In the genomic region with DNA sequence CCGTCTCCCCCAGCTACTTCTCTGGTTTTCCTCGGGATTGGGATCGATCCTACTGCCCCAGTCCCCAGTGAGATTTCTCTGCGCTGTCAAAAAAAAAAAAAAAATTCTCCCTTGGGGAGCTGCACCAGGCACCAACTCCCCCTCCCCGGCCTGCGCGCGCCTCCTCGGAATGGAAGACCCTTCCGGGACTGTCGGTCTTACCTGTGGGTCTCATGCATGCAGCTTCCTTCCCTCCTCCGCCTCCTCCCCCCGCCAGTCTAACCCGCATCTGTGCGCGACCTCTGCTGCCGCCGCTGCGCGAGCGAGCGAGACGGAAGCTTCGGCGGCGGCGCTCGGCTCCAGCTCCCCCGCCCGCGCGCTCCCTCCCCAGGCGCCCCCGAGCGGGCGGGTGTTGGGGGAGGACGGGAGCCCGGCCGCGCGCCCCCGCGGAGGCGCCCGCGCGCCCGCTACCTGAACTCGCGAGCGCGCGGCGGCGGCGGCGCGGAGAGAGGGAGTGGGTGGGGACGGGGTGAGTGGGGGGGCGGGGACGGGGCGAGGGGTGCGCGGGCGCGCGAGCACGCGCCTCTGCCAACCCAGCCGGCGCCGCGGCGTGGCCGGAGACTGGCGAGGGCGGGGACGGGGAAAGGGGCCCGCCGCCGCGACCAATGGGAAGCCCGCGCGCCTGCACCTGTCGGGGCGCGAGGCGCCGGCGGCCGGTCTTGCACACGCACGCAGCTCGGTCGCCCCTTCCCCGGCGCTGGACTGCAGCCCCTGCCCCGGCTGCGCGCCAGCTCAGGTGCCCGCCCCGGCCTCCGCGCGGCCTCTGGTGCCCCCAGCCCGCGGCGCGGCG, we compare ENCODE assay signal across 8 cellular contexts. TPM values are rescaled to one million over a fixed set of nuclear protein-coding genes. Genes with fewer than 3 reads are reported as not detected.
DNase-seq lines count a peak whose midpoint lies in the region; ATAC-seq and TF ChIP-seq lines count a peak whose summit lies in the region.

A gene with protein sequence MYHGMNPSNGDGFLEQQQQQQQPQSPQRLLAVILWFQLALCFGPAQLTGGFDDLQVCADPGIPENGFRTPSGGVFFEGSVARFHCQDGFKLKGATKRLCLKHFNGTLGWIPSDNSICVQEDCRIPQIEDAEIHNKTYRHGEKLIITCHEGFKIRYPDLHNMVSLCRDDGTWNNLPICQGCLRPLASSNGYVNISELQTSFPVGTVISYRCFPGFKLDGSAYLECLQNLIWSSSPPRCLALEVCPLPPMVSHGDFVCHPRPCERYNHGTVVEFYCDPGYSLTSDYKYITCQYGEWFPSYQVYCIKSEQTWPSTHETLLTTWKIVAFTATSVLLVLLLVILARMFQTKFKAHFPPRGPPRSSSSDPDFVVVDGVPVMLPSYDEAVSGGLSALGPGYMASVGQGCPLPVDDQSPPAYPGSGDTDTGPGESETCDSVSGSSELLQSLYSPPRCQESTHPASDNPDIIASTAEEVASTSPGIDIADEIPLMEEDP (minus strand): TSS at position 321 of the 829 bp plus-strand sequence. CDS start 751 bp downstream, outside the sequence.

- no peaks in the 10 kb centered on the region for H3K79me2 ChIP-seq in H9 (ENCODE audit: insufficient read depth, low read length)

- no peaks in the 10 kb centered on the region for H3K9me3 ChIP-seq in CD8-positive, alpha-beta T cell (ENCODE audit: low read length)
- H3K9me3 ChIP-seq in H9 (ENCODE audit: control insufficient read depth, low read depth, low read length): no peaks in the 10 kb centered on the region
- no peaks in the 10 kb centered on the region for H3K9me3 ChIP-seq in mucosa of rectum (ENCODE audit: control insufficient read depth in 2 of 2, low read length in 2 of 2)

- no peak within 1 kb of the TSS for H3K18ac ChIP-seq in H9 (ENCODE audit: insufficient read length, low read depth, low read length)

- no CpG with 5 or more reads among the region's 111 CpGs for WGBS in H9 (ENCODE audit: extremely low coverage, insufficient read length, low lambda C conversion rate)

- H3K9me3 Mint-ChIP-seq in CD8-positive, alpha-beta T cell: no peaks in the 10 kb centered on the region
- peaks cover 0 to 2% of the 10 kb centered on the region in 2 experiments; a peak in 2 of 5 replicates for H3K9me3 Mint-ChIP-seq in H9
- H3K9me3 Mint-ChIP-seq in activated CD8-positive, alpha-beta T cell treated with anti-CD3 and anti-CD28 coated beads for 36 hours: no peaks in the 10 kb centered on the region

- peak within 1 kb of the TSS; percentile 89 for H3K4me3 Mint-ChIP-seq in CD8-positive, alpha-beta T cell
- peak within 1 kb of the TSS; percentile 82 to 94 for H3K4me3 Mint-ChIP-seq in H9
- H3K4me3 Mint-ChIP-seq in activated CD8-positive, alpha-beta T cell treated with anti-CD3 and anti-CD28 coated beads for 36 hours: peak within 1 kb of the TSS; percentile 82

- peak within 1 kb of the TSS; percentile 70 for H3K4me3 ChIP-seq in CD8-positive, alpha-beta T cell (ENCODE audit: low read depth, low read length)
- H3K4me3 ChIP-seq in mucosa of rectum (ENCODE audit: low read length in 2 of 2): peak within 1 kb of the TSS; percentile 52 to 65

- no peaks in the 10 kb centered on the region for H3K27me3 ChIP-seq in CD8-positive, alpha-beta T cell (ENCODE audit: insufficient read depth, low read length)
- peaks cover 11% of the 10 kb centered on the region; the same call in 1 of the 2 replicates for H3K27me3 ChIP-seq in H9 (ENCODE audit: insufficient read depth, low read length)
- H3K27me3 ChIP-seq in mucosa of rectum (ENCODE audit: control insufficient read depth in 2 of 2, insufficient read depth in 2 of 2, low read length in 2 of 2): peaks cover 24 to 32% of the 10 kb centered on the region in 2 donors

- no peak within 1 kb of the TSS for H4K5ac ChIP-seq in H9 (ENCODE audit: insufficient read length, low read depth, low read length)

- H2BK5ac ChIP-seq in H9 (ENCODE audit: insufficient read length, low read length): no peak within 1 kb of the TSS

- peak; percentile 90 for ATAC-seq in CD8-positive, alpha-beta T cell
- ATAC-seq in activated CD8-positive, alpha-beta T cell treated with anti-CD3 and anti-CD28 coated beads for 36 hours: peak; percentile 91

- no peaks in the 10 kb centered on the region for H4K20me1 ChIP-seq in H9 (ENCODE audit: control insufficient read depth, insufficient read depth, insufficient read length)

- no peaks in the 10 kb centered on the region for H3K36me3 ChIP-seq in CD8-positive, alpha-beta T cell (ENCODE audit: insufficient read depth, low read length)
- H3K36me3 ChIP-seq in mucosa of rectum (ENCODE audit: control insufficient read depth in 2 of 2, insufficient read depth in 2 of 2, low read length in 2 of 2): no peaks in the 10 kb centered on the region

- peaks cover 19% of the 10 kb centered on the region for H3K23me2 ChIP-seq in H9 (ENCODE audit: insufficient read length, low read depth, low read length, poor library complexity, severe bottlenecking)

- H4K91ac ChIP-seq in H9 (ENCODE audit: insufficient read length, low read depth, low read length): no peak within 1 kb of the TSS

- H3K4me1 ChIP-seq in CD8-positive, alpha-beta T cell (ENCODE audit: insufficient read depth, low read length): peaks cover 7% of the 10 kb centered on the region
- H3K4me1 ChIP-seq in H9 (ENCODE audit: insufficient read depth, low read length) (peaks cover 2% of the 10 kb centered on the region; the same call in 1 of the 2 replicates), mucosa of rectum (ENCODE audit: control insufficient read depth in 2 of 2, insufficient read depth in 2 of 2, low read length in 2 of 2) (peaks cover 0 to 6% of the 10 kb centered on the region in 2 donors)

- peaks cover 20% of the 10 kb centered on the region for H3K4me1 Mint-ChIP-seq in CD8-positive, alpha-beta T cell (ENCODE audit: low read depth)
- H3K4me1 Mint-ChIP-seq in H9: peaks cover 13 to 22% of the 10 kb centered on the region in 2 experiments
- H3K4me1 Mint-ChIP-seq in activated CD8-positive, alpha-beta T cell treated with anti-CD3 and anti-CD28 coated beads for 36 hours (ENCODE audit: low read depth): peaks cover 16% of the 10 kb centered on the region

- intact Hi-C loops in CD8-positive, alpha-beta T cell (cut with DNase I, micrococcal nuclease): no loop called here
- intact Hi-C loops in activated CD8-positive, alpha-beta T cell treated with anti-CD3 and anti-CD28 coated beads for 36 hours (cut with micrococcal nuclease): no loop called here

- CTCF ChIA-PET in CD8-positive, alpha-beta T cell (lab: Charles Lee): interaction anchor here (0.8 to 3.2 kb wide), 7 partner anchors 11 to 240 kb away, joined by 3 to 12 read pairs (median 4); no protein-coding TSS in a partner anchor
- CTCF ChIA-PET in activated CD8-positive, alpha-beta T cell treated with anti-CD3 and anti-CD28 coated beads for 36 hours (lab: Charles Lee): interaction anchor here (3.1 to 3.4 kb wide), 2 partner anchors 230 to 241 kb away, joined by 15 to 20 read pairs; no protein-coding TSS in a partner anchor

- no peak within 1 kb of the TSS for H2BK12ac ChIP-seq in H9 (ENCODE audit: insufficient read length, low read depth, low read length)

- peak within 1 kb of the TSS; percentile 64 for H3K27ac Mint-ChIP-seq in CD8-positive, alpha-beta T cell
- H3K27ac Mint-ChIP-seq in H9: no peak within 1 kb of the TSS
- no peak within 1 kb of the TSS for H3K27ac Mint-ChIP-seq in activated CD8-positive, alpha-beta T cell treated with anti-CD3 and anti-CD28 coated beads for 36 hours

- H2AK5ac ChIP-seq in H9 (ENCODE audit: insufficient read length, low read length): no peak within 1 kb of the TSS

- H2BK15ac ChIP-seq in H9 (ENCODE audit: low read depth, low read length): no peak within 1 kb of the TSS

- no peak for TF ChIP-seq CTCF in CD8-positive, alpha-beta T cell (IDR thresholded peaks at IDR 0.05)
- no peak for TF ChIP-seq CTCF in H9 (conservative IDR thresholded peaks at IDR 0.05)
- no peak for TF ChIP-seq CTCF in activated CD8-positive, alpha-beta T cell treated with anti-CD3 and anti-CD28 coated beads for 36 hours (IDR thresholded peaks at IDR 0.05)

- H3K56ac ChIP-seq in H9 (ENCODE audit: insufficient read length, low read depth, low read length): no peak within 1 kb of the TSS

- H3K4me2 ChIP-seq in H9 (ENCODE audit: insufficient read depth, insufficient read length, low read length): peak within 1 kb of the TSS; percentile 88

- peaks cover 11% of the 10 kb centered on the region for H3K27me3 Mint-ChIP-seq in CD8-positive, alpha-beta T cell (ENCODE audit: low read depth)
- H3K27me3 Mint-ChIP-seq in H9 (ENCODE audit: low read depth): peaks cover 81% of the 10 kb centered on the region
- H3K27me3 Mint-ChIP-seq in activated CD8-positive, alpha-beta T cell treated with anti-CD3 and anti-CD28 coated beads for 36 hours: peaks cover 31% of the 10 kb centered on the region

- no peak within 1 kb of the TSS for H2BK120ac ChIP-seq in H9 (ENCODE audit: low read depth, low read length, poor library complexity, severe bottlenecking)

- no peak within 1 kb of the TSS for H4K8ac ChIP-seq in H9 (replicated peaks; ENCODE audit: insufficient read length, low read depth, low read length)

- peak; percentile 41 to 78 (median 71) for DNase-seq in CD8-positive, alpha-beta T cell
- DNase-seq in H9 (peak; percentile 83), NCI-H2227 (lab: John Stamatoyannopoulos, UW; ENCODE audit: unreplicated experiment) (peak; percentile 97), H4 (ENCODE audit: low spot score) (no peak)
- peak; percentile 74 for DNase-seq in activated CD8-positive, alpha-beta T cell treated with anti-CD3 and anti-CD28 coated beads for 36 hours
- peak; percentile 55 for DNase-seq in effector CD8-positive, alpha-beta T cell (lab: John Stamatoyannopoulos, UW)
- DNase-seq in stimulated activated CD8-positive, alpha-beta memory T cell treated with anti-CD3 and anti-CD28 coated beads, Interleukin-4, amount 100 ng/mL, for 1 hour (ENCODE audit: low read depth in 2 of 2, low spot score in 1 of 2): peak; percentile 7 to 50

- no peak within 1 kb of the TSS for H3K4ac ChIP-seq in H9 (ENCODE audit: low read depth, low read length)

- H3K9ac ChIP-seq in H9 (ENCODE audit: extremely low read depth, insufficient read length, low read length) (no peak within 1 kb of the TSS), mucosa of rectum (ENCODE audit: low read depth in 1 of 2, low read length in 2 of 2) (peak within 1 kb of the TSS in 1 of 2 donors; percentile 28)

- H3K79me1 ChIP-seq in H9 (ENCODE audit: insufficient read depth, low read depth, low read length, poor library complexity, severe bottlenecking): no peaks in the 10 kb centered on the region

- H3K27ac ChIP-seq in CD8-positive, alpha-beta T cell (ENCODE audit: low read depth, low read length): peak within 1 kb of the TSS; percentile 35
- H3K27ac ChIP-seq in H9 (ENCODE audit: insufficient read length, low read depth, low read length): no peak within 1 kb of the TSS
- no peak within 1 kb of the TSS for H3K27ac ChIP-seq in mucosa of rectum (ENCODE audit: low read depth in 2 of 2, low read length in 2 of 2)

- no peaks in the 10 kb centered on the region for H3K36me3 Mint-ChIP-seq in CD8-positive, alpha-beta T cell
- no peaks in the 10 kb centered on the region for H3K36me3 Mint-ChIP-seq in H9 (ENCODE audit: insufficient read depth in 1 of 3, low read depth in 3 of 3)
- no peaks in the 10 kb centered on the region for H3K36me3 Mint-ChIP-seq in activated CD8-positive, alpha-beta T cell treated with anti-CD3 and anti-CD28 coated beads for 36 hours (ENCODE audit: low read depth)

- H2AFZ ChIP-seq in H9 (ENCODE audit: low read length): no peak within 1 kb of the TSS

- POLR2A ChIA-PET in CD8-positive, alpha-beta T cell (lab: Charles Lee): interaction anchor here (0.6 to 1.0 kb wide), 3 partner anchors 11 to 134 kb away, joined by 3 to 8 read pairs (median 4); no protein-coding TSS in a partner anchor
- POLR2A ChIA-PET in activated CD8-positive, alpha-beta T cell treated with anti-CD3 and anti-CD28 coated beads for 36 hours (lab: Charles Lee): interaction anchor here (1.1 kb wide), 1 partner anchor 256 kb away, joined by 3 read pairs; no protein-coding TSS in a partner anchor

- no peak within 1 kb of the TSS; the same call in 1 of the 2 replicates for H3K14ac ChIP-seq in H9 (ENCODE audit: insufficient read depth, low read length)

- no peak within 1 kb of the TSS for H3K23ac ChIP-seq in H9 (ENCODE audit: insufficient read length, low read depth, low read length)

- no peak within 1 kb of the TSS for H3T11ph ChIP-seq in H9 (ENCODE audit: low read length)

- no peak within 1 kb of the TSS for H2BK20ac ChIP-seq in H9 (ENCODE audit: low read depth, low read length, poor library complexity, severe bottlenecking)

RNA-seq across cellular contexts. Expression of the gene that starts here (rescaled TPM):
- total RNA-seq in CD8-positive, alpha-beta T cell: 1 to 10 TPM; 1.9 to 2.2 TPM
- total RNA-seq in H9 (2021): 3.5 and 4.2 TPM in 2 replicates
- total RNA-seq in activated CD8-positive, alpha-beta T cell treated with anti-CD3 and anti-CD28 coated beads for 36 hours: under 1 TPM; 0.29 to 0.43 TPM
- 0.14 and 0.99 TPM in 2 replicates for total RNA-seq in H4 (2014; rRNA removed; shearing (Covaris generic))

Comparison
In these comparisons a context has a peak if more than half of its experiments do, and no peak if none do; other contexts are left out.
1. Peak in DNase-seq and ATAC-seq in activated CD8-positive, alpha-beta T cell treated with anti-CD3 and anti-CD28 coated beads for 36 hours; RNA of the gene not detected or under 1 TPM.